Comparison of ENCODE assay signal across 1 cellular context in the genomic region with DNA sequence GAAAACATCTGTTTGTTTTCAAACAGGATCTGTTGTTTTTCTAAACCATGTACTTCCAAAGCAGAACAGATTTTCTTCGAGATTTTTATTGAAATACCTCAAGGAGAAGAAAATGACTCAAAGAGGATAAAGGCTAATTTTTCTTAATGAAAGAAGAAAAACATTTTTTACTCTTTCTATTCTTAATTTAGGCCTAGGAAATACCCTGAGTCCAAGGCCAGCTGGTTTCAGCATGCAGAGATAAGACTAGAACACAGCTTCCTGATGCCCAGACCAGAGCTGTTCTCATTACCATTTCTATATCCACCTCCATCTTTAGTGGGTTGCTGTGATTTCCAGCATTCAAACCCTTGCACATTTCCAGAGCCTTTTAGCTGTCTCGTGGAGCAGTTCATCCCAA.
TF ChIP-seq lines count a peak whose summit lies in the region.

No MANE protein-coding gene starts in this region.

TF ChIP-seq in HepG2, 621 proteins besides CTCF, POLR2A, EP300 and RAD21:
- TF ChIP-seq NONO (IDR thresholded peaks at IDR 0.05), result no peak
- TF ChIP-seq NONO (CRISPR knock-in tag; conservative IDR thresholded peaks at IDR 0.05), result no peak
TF ChIP-seq in HepG2: peak in this region for 0.
